Comparison of ENCODE assay signal across 27 cellular contexts in genomic region chr2:163759013-163759412, GRCh38. TPM values are rescaled to one million over a fixed set of nuclear protein-coding genes. Genes with fewer than 3 reads are reported as not detected.
"Had no signal": no experiment of that assay in that cellular context is flagged by ENCODE, and none has a peak within 500 bp of the region (broad histone marks: within the 10 kb centered on the region; RNA-seq: fewer than 3 reads in every experiment).

No MANE protein-coding gene starts in this region.

- H3K36me3 ChIP-seq: neural progenitor cell, ovary, right lobe of liver, sigmoid colon, stomach, thoracic aorta, thyroid gland, tibial nerve, upper lobe of left lung, vagina had no signal

- H3K27me3 ChIP-seq: neural progenitor cell, ovary, right lobe of liver, sigmoid colon, stomach, thyroid gland, tibial nerve, upper lobe of left lung, vagina had no signal

- ATAC-seq: naive thymus-derived CD8-positive, alpha-beta T cell; natural killer cell treated with Interleukin-12 subunit alpha and Interleukin-12 subunit beta and Interleukin-15 and Interleukin-18, amount 100 ng/mL, for 72 hours; psoas muscle; right cardiac atrium; right lobe of liver; stimulated activated effector memory CD8-positive, alpha-beta T cell treated with anti-CD3 and anti-CD28 coated beads, Interleukin-12 subunit alpha, Interleukin-12 subunit beta, amount 100 ng/mL, for 72 hours; stimulated activated naive B cell treated with anti-CD40 and anti-IgM and Interleukin-4, amounts not matched to agents 10 μg/mL and 1 μg/mL and 100 μg/mL, for 72 hours had no signal

- H3K9me3 ChIP-seq: ovary, psoas muscle, right lobe of liver, sigmoid colon, stomach, thoracic aorta, thyroid gland, tibial nerve, upper lobe of left lung, vagina had no signal

- DNase-seq: naive thymus-derived CD8-positive, alpha-beta T cell; nephron progenitor cell; occipital lobe; ovary; posterior cingulate gyrus; psoas muscle; right cardiac atrium; right lobe of liver; sigmoid colon; small intestine; stimulated activated CD4-positive, alpha-beta T cell treated with anti-CD3 and anti-CD28 coated beads, Interleukin-15, amount 100 ng/mL, for 24 hours; stimulated activated CD4-positive, alpha-beta T cell treated with anti-CD3 and anti-CD28 coated beads, Interleukin-2, amount 100 ng/mL, for 24 hours; stimulated activated CD4-positive, alpha-beta T cell treated with anti-CD3 and anti-CD28 coated beads, Interleukin-2, amount 100 ng/mL, for 48 hours; stimulated activated CD4-positive, alpha-beta T cell treated with anti-CD3 and anti-CD28 coated beads, Interleukin-4, amount 100 ng/mL, for 24 hours; stimulated activated naive B cell treated with anti-CD40 and anti-IgM and Interleukin-4, amounts not matched to agents 10 μg/mL and 1 μg/mL and 100 μg/mL, for 72 hours; stimulated activated naive CD4-positive, alpha-beta T cell treated with Interleukin-2 at 50 U/mL for 16 hours; stomach; thyroid gland; upper lobe of left lung had no signal

- H3K9ac ChIP-seq: neural progenitor cell, parathyroid adenoma had no signal

- H2AFZ ChIP-seq: neural progenitor cell, parathyroid adenoma had no signal

- FAIRE-seq: small intestine, urothelium cell line had no signal

- H3K27ac ChIP-seq: neural progenitor cell, ovary, parathyroid adenoma, psoas muscle, right lobe of liver, sigmoid colon, stomach, thoracic aorta, thyroid gland, tibial nerve, upper lobe of left lung, vagina had no signal

- H3K79me2 ChIP-seq: parathyroid adenoma had no signal

- H3K4me3 ChIP-seq: neural progenitor cell, ovary, psoas muscle, right lobe of liver, sigmoid colon, stomach, thoracic aorta, thyroid gland, tibial nerve, upper lobe of left lung, vagina had no signal

- H3K4me2 ChIP-seq: neural progenitor cell had no signal

RNA-seq across cellular contexts. Expression of gene FIGN, which starts 23.2 kb away (rescaled TPM):
- total RNA-seq: naive thymus-derived CD8-positive, alpha-beta T cell; natural killer cell treated with Interleukin-12 subunit alpha and Interleukin-12 subunit beta and Interleukin-15 and Interleukin-18, amount 100 ng/mL, for 72 hours had no signal
- polyA plus RNA-seq: naive thymus-derived CD8-positive, alpha-beta T cell had no signal
